In the genomic region with DNA sequence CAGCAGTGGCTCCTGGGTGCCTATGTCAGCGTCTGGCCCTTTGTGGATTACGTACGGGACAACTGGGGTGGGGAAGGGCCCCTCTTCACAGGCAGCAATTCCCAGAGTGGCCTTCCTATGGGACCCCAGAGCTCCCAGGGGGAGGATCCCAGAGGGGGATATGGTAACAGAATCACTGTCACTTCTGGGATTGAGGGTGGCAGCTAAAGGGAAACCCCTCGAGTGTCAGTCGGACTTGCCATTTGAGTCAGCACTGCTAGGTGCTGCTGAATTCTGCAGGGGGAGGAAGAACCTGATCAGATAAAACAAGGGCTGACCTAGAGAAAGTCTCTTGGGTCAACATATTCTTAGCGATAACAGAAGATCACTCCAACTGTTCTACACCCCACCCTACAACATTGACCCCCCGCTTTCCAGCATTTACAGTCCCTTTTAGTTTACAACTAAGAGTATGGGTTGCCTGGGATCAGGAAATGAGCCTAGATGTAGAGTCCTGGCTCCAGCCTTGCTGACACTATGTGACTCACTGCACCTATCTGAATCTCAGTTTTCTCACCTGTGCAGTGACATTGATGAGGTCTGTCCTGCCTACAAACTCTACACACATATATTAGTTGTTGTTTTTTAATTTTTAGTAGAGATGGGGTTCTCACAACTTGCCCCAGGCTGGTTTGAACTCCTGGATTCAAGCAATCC, we compare ENCODE assay signal across 8 cellular contexts. TPM values are rescaled to one million over a fixed set of nuclear protein-coding genes. Genes with fewer than 3 reads are reported as not detected.
DNase-seq lines count a peak whose midpoint lies in the region; ATAC-seq and TF ChIP-seq lines count a peak whose summit lies in the region.

No MANE protein-coding gene starts in this region.

- H3K4me1 ChIP-seq in duodenal mucosa (ENCODE audit: control insufficient read depth in 1 of 2, insufficient read depth in 2 of 2, low read length in 2 of 2) (peaks cover 36 to 43% of the 10 kb centered on the region in 2 donors), vagina (peaks cover 71% of the 10 kb centered on the region)

- H3K9ac ChIP-seq in duodenal mucosa (ENCODE audit: low read depth in 1 of 2, low read length in 2 of 2): peak overlapping the region; percentile 69 to 85

- in situ Hi-C loops in SK-MEL-5 (cut with HindIII; ENCODE audit: low pct_unique_long_range_greater_than_20kb, low sequenced_read_pairs): no loop called here

- H3K4me3 ChIP-seq in duodenal mucosa (ENCODE audit: low read depth in 1 of 2, low read length in 2 of 2): peak overlapping the region; percentile 67 to 84
- H3K4me3 ChIP-seq in vagina: peak overlapping the region; percentile 47 to 58

- intact Hi-C loops in vagina (cut with DNase I): loop anchor here (5.0 kb wide), 1 partner anchor 61 kb away; no protein-coding TSS in a partner anchor

- H3K27ac ChIP-seq in duodenal mucosa (ENCODE audit: low read depth, low read length) (peak overlapping the region; percentile 89), vagina (peak overlapping the region; percentile 98)

- DNase-seq in activated gamma-delta T cell treated with Interleukin-2 at 50 U/mL for 16 hours (peak; percentile 36), activated gamma-delta T cell (lab: John Stamatoyannopoulos, UW) (no peak), SK-MEL-5 (ENCODE audit: low read depth, low spot score) (peak; percentile 23), naive B cell (no peak), vagina (ENCODE audit: extremely low spot score in 2 of 2) (no peak), NCI-H1092 (lab: John Stamatoyannopoulos, UW) (no peak)

- H3K27me3 Mint-ChIP-seq in naive B cell: no peaks in the 10 kb centered on the region

- no peaks in the 10 kb centered on the region for H3K36me3 ChIP-seq in duodenal mucosa (ENCODE audit: control insufficient read depth in 1 of 2, insufficient read depth in 2 of 2, low read length in 2 of 2)
- H3K36me3 ChIP-seq in vagina: no peaks in the 10 kb centered on the region

- no peak for TF ChIP-seq CTCF in vagina (IDR thresholded peaks at IDR 0.05)

- peaks cover 42 to 69% (median 52%) of the 10 kb centered on the region in 3 donors for H3K4me1 Mint-ChIP-seq in naive B cell

- peak overlapping the region; percentile 57 to 93 (median 88) for H3K27ac Mint-ChIP-seq in naive B cell

- H3K9me3 Mint-ChIP-seq in naive B cell: no peaks in the 10 kb centered on the region

- no peak for TF ChIP-seq POLR2A in vagina (IDR thresholded peaks at IDR 0.05)

- no peaks in the 10 kb centered on the region for H3K36me3 Mint-ChIP-seq in naive B cell

- peak; percentile 42 for ATAC-seq in HG02973 (IDR thresholded peaks at IDR 0.05; ENCODE audit: unreplicated experiment)
- peak; percentile 29 to 38 for ATAC-seq in naive B cell (ENCODE audit: low read depth in 2 of 2)

- H3K4me3 Mint-ChIP-seq in naive B cell: peak overlapping the region; percentile 79 to 96 (median 91)

- H3K9me3 ChIP-seq in duodenal mucosa (ENCODE audit: control insufficient read depth in 1 of 2, low read length in 2 of 2): no peaks in the 10 kb centered on the region
- no peaks in the 10 kb centered on the region for H3K9me3 ChIP-seq in vagina

- H3K27me3 ChIP-seq in duodenal mucosa (ENCODE audit: control insufficient read depth in 1 of 2, insufficient read depth in 2 of 2, low read length in 2 of 2) (no peaks in the 10 kb centered on the region), vagina (no peaks in the 10 kb centered on the region)

RNA-seq across cellular contexts. Expression of a gene that starts 12.3 kb away (rescaled TPM):
- total RNA-seq in SK-MEL-5 (2014; rRNA removed; shearing (Covaris generic)): 192 and 197 TPM in 2 replicates
- 186 and 211 TPM in 2 replicates for polyA plus RNA-seq in SK-MEL-5 (2015; cell fraction: cytosol; rRNA removed)
- polyA plus RNA-seq in SK-MEL-5 (2015; cell fraction: nucleus; rRNA removed): 215 and 235 TPM in 2 replicates
- polyA plus RNA-seq in naive B cell (ENCODE audit: low read depth in 6 of 6): 100 to 1,000 TPM in 1 of 6 donors, 10 to 100 TPM in 5; 22.6 to 124 (median 78.2) TPM
- 1,063 TPM for total RNA-seq in vagina

RNA-seq across cellular contexts. Expression of a gene that starts 45.4 kb away (rescaled TPM):
- total RNA-seq in SK-MEL-5 (2014; rRNA removed; shearing (Covaris generic)): 22.4 and 23.2 TPM in 2 replicates
- 20.8 and 24.5 TPM in 2 replicates for polyA plus RNA-seq in SK-MEL-5 (2015; cell fraction: cytosol; rRNA removed)
- polyA plus RNA-seq in SK-MEL-5 (2015; cell fraction: nucleus; rRNA removed): 14.2 and 15.1 TPM in 2 replicates
- polyA plus RNA-seq in naive B cell (ENCODE audit: low read depth in 6 of 6): 10 to 100 TPM; 43.8 to 69.0 (median 48.4) TPM
- total RNA-seq in vagina: 38.5 TPM

RNA-seq across cellular contexts. Expression of a gene that starts 45.7 kb away (rescaled TPM):
- 52.3 and 63.6 TPM in 2 replicates for total RNA-seq in SK-MEL-5 (2014; rRNA removed; shearing (Covaris generic))
- polyA plus RNA-seq in SK-MEL-5 (2015; cell fraction: cytosol; rRNA removed): 39.8 and 57.4 TPM in 2 replicates
- polyA plus RNA-seq in SK-MEL-5 (2015; cell fraction: nucleus; rRNA removed): 39.7 and 40.6 TPM in 2 replicates
- polyA plus RNA-seq in naive B cell (ENCODE audit: low read depth in 6 of 6): 100 to 1,000 TPM; 485 to 708 (median 561) TPM
- 76.6 TPM for total RNA-seq in vagina

Comparison
In these comparisons a context has a peak if more than half of its experiments do, and no peak if none do; other contexts are left out.
1. DNase-seq: peak in activated gamma-delta T cell treated with Interleukin-2 at 50 U/mL for 16 hours (single experiment) and SK-MEL-5 (single experiment); none in activated gamma-delta T cell (single experiment), naive B cell (single experiment), vagina (0 of 2) and NCI-H1092 (single experiment).